Comparison of ENCODE assay signal across 1 cellular context in the genomic region with DNA sequence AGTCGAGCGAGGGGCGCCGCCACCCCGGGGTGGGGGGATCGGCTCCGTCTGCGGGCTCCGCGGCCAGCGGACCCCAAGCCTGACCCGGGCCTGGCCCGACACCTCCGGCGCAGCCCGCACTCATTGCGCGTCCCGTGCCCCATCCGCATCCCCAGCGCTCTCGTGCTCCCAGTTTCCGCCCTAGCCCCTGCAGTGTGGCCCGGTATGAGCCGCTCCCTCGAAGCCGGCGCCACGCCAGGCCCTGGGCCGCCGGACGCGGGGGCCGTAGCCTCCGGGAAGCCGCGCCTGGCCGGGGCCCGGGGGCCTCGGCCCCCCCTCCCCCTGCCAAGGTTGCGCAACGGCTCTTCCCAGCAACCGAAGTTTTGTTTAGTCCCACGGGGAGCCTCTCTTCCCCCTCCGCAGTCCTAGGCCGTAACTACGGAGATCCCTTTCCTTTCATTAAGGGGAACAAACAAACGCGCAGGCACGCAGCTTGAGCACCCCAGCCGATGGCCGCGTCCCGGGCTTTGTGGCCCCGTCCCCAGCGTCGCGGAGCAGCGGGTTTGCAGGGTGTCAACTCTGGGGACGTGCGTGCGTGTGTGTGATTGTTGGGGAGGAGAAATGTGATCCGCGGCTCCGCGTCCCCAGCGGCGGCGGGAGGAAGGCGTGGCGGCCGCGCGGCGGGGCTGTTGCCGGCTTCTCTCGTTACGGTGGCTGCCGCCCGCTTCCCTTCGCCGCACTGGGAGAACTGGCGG.
TF ChIP-seq lines count a peak whose summit lies in the region.

No MANE protein-coding gene starts in this region.

TF ChIP-seq in HepG2, 621 proteins besides CTCF, POLR2A, EP300 and RAD21 (continued from another document and continues in another):
- TF ChIP-seq, protein P1, sequence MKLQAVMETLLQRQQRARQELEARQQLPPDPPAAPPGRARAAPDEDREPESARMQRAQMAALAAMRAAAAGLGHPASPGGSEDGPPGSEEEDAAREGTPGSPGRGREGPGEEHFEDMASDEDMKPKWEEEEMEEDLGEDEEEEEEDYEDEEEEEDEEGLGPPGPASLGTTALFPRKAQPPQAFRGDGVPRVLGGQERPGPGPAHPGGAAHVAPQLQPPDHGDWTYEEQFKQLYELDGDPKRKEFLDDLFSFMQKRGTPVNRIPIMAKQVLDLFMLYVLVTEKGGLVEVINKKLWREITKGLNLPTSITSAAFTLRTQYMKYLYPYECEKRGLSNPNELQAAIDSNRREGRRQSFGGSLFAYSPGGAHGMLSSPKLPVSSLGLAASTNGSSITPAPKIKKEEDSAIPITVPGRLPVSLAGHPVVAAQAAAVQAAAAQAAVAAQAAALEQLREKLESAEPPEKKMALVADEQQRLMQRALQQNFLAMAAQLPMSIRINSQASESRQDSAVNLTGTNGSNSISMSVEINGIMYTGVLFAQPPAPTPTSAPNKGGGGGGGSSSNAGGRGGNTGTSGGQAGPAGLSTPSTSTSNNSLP (IDR thresholded peaks at IDR 0.05; ENCODE audit: low read depth, low read length) = no peak
- peak; percentile 94 for TF ChIP-seq ZNF749 (CRISPR knock-in tag; IDR thresholded peaks at IDR 0.05; ENCODE audit: borderline replicate concordance)
- TF ChIP-seq PHF5A (CRISPR knock-in tag; IDR thresholded peaks at IDR 0.05; ENCODE audit: low read depth, unreplicated experiment) = no peak
- TF ChIP-seq, protein P2, sequence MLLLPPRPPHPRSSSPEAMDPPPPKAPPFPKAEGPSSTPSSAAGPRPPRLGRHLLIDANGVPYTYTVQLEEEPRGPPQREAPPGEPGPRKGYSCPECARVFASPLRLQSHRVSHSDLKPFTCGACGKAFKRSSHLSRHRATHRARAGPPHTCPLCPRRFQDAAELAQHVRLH (CRISPR knock-in tag; IDR thresholded peaks at IDR 0.05; ENCODE audit: borderline replicate concordance, low read depth) = no peak
- TF ChIP-seq FOXA3 (CRISPR knock-in tag; IDR thresholded peaks at IDR 0.05) = no peak
- no peak for TF ChIP-seq SMAD3 (CRISPR knock-in tag; IDR thresholded peaks at IDR 0.05)
- TF ChIP-seq ZNF556 (CRISPR knock-in tag; IDR thresholded peaks at IDR 0.05; ENCODE audit: borderline replicate concordance) = no peak
- no peak for TF ChIP-seq ZSCAN29 (CRISPR knock-in tag; conservative IDR thresholded peaks at IDR 0.05)
- no peak; the same call in 1 of the 2 replicates for TF ChIP-seq ZNF274 (CRISPR knock-in tag; IDR thresholded peaks at IDR 0.05)
- no peak for TF ChIP-seq ZNF17 (CRISPR knock-in tag; IDR thresholded peaks at IDR 0.05)
- TF ChIP-seq FOSL2 (CRISPR knock-in tag; IDR thresholded peaks at IDR 0.05) = 0 out of 2 replicates have a peak, but pooled peaks have one; percentile 4
- TF ChIP-seq ZNF235 (CRISPR knock-in tag; IDR thresholded peaks at IDR 0.05; ENCODE audit: borderline replicate concordance) = 0 out of 2 replicates have a peak, but pooled peaks have one; percentile 15
- no peak for TF ChIP-seq MBNL3 (CRISPR knock-in tag; conservative IDR thresholded peaks at IDR 0.05)
- TF ChIP-seq, protein P3, sequence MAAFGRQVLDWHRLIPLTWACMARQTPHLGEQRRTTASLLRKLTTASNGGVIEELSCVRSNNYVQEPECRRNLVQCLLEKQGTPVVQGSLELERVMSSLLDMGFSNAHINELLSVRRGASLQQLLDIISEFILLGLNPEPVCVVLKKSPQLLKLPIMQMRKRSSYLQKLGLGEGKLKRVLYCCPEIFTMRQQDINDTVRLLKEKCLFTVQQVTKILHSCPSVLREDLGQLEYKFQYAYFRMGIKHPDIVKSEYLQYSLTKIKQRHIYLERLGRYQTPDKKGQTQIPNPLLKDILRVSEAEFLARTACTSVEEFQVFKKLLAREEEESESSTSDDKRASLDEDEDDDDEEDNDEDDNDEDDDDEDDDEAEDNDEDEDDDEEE (CRISPR knock-in tag; IDR thresholded peaks at IDR 0.05) = peak; percentile 19; the same call in 1 of the 2 replicates
- TF ChIP-seq ZNF703 (CRISPR knock-in tag; IDR thresholded peaks at IDR 0.05; ENCODE audit: borderline replicate concordance) = no peak; the same call in 1 of the 2 replicates
- TF ChIP-seq POGZ (CRISPR knock-in tag; IDR thresholded peaks at IDR 0.05) = 0 out of 2 replicates have a peak, but pooled peaks have one; percentile 44
- TF ChIP-seq, protein P4, sequence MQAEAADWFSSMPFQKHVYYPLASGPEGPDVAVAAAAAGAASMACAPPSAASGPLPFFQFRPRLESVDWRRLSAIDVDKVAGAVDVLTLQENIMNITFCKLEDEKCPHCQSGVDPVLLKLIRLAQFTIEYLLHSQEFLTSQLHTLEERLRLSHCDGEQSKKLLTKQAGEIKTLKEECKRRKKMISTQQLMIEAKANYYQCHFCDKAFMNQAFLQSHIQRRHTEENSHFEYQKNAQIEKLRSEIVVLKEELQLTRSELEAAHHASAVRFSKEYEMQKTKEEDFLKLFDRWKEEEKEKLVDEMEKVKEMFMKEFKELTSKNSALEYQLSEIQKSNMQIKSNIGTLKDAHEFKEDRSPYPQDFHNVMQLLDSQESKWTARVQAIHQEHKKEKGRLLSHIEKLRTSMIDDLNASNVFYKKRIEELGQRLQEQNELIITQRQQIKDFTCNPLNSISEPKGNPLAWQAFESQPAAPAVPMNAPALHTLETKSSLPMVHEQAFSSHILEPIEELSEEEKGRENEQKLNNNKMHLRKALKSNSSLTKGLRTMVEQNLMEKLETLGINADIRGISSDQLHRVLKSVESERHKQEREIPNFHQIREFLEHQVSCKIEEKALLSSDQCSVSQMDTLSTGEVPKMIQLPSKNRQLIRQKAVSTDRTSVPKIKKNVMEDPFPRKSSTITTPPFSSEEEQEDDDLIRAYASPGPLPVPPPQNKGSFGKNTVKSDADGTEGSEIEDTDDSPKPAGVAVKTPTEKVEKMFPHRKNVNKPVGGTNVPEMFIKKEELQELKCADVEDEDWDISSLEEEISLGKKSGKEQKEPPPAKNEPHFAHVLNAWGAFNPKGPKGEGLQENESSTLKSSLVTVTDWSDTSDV (CRISPR knock-in tag; IDR thresholded peaks at IDR 0.05) = no peak; the same call in 1 of the 2 replicates
- no peak for TF ChIP-seq FOXM1 (CRISPR knock-in tag; IDR thresholded peaks at IDR 0.05)
- TF ChIP-seq, protein P5, sequence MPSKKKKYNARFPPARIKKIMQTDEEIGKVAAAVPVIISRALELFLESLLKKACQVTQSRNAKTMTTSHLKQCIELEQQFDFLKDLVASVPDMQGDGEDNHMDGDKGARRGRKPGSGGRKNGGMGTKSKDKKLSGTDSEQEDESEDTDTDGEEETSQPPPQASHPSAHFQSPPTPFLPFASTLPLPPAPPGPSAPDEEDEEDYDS (CRISPR knock-in tag; IDR thresholded peaks at IDR 0.05) = no peak
- TF ChIP-seq ATAD3A (CRISPR knock-in tag; IDR thresholded peaks at IDR 0.05) = no peak
- no peak for TF ChIP-seq ZNF530 (CRISPR knock-in tag; IDR thresholded peaks at IDR 0.05; ENCODE audit: low read depth)
- TF ChIP-seq SKI (IDR thresholded peaks at IDR 0.05; ENCODE audit: partially characterized antibody) = no peak
- TF ChIP-seq, protein P6, sequence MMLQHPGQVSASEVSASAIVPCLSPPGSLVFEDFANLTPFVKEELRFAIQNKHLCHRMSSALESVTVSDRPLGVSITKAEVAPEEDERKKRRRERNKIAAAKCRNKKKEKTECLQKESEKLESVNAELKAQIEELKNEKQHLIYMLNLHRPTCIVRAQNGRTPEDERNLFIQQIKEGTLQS (CRISPR knock-in tag; IDR thresholded peaks at IDR 0.05) = no peak
- no peak for TF ChIP-seq MAFK (conservative IDR thresholded peaks at IDR 0.05 in 1 of 2, IDR thresholded peaks at IDR 0.05 in 1 of 2; ENCODE audit: low read length in 2 of 2)
- no peak for TF ChIP-seq ZNF550 (CRISPR knock-in tag; IDR thresholded peaks at IDR 0.05; ENCODE audit: borderline replicate concordance)
- TF ChIP-seq, protein P7, sequence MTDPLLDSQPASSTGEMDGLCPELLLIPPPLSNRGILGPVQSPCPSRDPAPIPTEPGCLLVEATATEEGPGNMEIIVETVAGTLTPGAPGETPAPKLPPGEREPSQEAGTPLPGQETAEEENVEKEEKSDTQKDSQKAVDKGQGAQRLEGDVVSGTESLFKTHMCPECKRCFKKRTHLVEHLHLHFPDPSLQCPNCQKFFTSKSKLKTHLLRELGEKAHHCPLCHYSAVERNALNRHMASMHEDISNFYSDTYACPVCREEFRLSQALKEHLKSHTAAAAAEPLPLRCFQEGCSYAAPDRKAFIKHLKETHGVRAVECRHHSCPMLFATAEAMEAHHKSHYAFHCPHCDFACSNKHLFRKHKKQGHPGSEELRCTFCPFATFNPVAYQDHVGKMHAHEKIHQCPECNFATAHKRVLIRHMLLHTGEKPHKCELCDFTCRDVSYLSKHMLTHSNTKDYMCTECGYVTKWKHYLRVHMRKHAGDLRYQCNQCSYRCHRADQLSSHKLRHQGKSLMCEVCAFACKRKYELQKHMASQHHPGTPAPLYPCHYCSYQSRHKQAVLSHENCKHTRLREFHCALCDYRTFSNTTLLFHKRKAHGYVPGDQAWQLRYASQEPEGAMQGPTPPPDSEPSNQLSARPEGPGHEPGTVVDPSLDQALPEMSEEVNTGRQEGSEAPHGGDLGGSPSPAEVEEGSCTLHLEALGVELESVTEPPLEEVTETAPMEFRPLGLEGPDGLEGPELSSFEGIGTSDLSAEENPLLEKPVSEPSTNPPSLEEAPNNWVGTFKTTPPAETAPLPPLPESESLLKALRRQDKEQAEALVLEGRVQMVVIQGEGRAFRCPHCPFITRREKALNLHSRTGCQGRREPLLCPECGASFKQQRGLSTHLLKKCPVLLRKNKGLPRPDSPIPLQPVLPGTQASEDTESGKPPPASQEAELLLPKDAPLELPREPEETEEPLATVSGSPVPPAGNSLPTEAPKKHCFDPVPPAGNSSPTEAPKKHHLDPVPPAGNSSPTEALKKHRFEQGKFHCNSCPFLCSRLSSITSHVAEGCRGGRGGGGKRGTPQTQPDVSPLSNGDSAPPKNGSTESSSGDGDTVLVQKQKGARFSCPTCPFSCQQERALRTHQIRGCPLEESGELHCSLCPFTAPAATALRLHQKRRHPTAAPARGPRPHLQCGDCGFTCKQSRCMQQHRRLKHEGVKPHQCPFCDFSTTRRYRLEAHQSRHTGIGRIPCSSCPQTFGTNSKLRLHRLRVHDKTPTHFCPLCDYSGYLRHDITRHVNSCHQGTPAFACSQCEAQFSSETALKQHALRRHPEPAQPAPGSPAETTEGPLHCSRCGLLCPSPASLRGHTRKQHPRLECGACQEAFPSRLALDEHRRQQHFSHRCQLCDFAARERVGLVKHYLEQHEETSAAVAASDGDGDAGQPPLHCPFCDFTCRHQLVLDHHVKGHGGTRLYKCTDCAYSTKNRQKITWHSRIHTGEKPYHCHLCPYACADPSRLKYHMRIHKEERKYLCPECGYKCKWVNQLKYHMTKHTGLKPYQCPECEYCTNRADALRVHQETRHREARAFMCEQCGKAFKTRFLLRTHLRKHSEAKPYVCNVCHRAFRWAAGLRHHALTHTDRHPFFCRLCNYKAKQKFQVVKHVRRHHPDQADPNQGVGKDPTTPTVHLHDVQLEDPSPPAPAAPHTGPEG (CRISPR knock-in tag; IDR thresholded peaks at IDR 0.05) = no peak; the same call in 1 of the 2 replicates
- TF ChIP-seq CREM (IDR thresholded peaks at IDR 0.05) = no peak
- no peak for TF ChIP-seq CREM (CRISPR knock-in tag; IDR thresholded peaks at IDR 0.05)
- no peak for TF ChIP-seq MEIS1 (CRISPR knock-in tag; IDR thresholded peaks at IDR 0.05; ENCODE audit: borderline replicate concordance)
- 0 out of 2 replicates have a peak, but pooled peaks have one; percentile 45 for TF ChIP-seq ZNF670 (CRISPR knock-in tag; IDR thresholded peaks at IDR 0.05; ENCODE audit: borderline replicate concordance)
- no peak for TF ChIP-seq ZNF605 (CRISPR knock-in tag; IDR thresholded peaks at IDR 0.05)
- TF ChIP-seq ZNF367 (CRISPR knock-in tag; IDR thresholded peaks at IDR 0.05; ENCODE audit: borderline replicate concordance) = no peak; the same call in 1 of the 2 replicates
- no peak for TF ChIP-seq ZNF567 (CRISPR knock-in tag; IDR thresholded peaks at IDR 0.05; ENCODE audit: borderline replicate concordance)
- TF ChIP-seq, protein P8, sequence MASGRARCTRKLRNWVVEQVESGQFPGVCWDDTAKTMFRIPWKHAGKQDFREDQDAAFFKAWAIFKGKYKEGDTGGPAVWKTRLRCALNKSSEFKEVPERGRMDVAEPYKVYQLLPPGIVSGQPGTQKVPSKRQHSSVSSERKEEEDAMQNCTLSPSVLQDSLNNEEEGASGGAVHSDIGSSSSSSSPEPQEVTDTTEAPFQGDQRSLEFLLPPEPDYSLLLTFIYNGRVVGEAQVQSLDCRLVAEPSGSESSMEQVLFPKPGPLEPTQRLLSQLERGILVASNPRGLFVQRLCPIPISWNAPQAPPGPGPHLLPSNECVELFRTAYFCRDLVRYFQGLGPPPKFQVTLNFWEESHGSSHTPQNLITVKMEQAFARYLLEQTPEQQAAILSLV (CRISPR knock-in tag; IDR thresholded peaks at IDR 0.05; ENCODE audit: borderline replicate concordance) = peak; percentile 72; the same call in 1 of the 2 replicates
- peak; percentile 35 for TF ChIP-seq HDAC2 (CRISPR knock-in tag; IDR thresholded peaks at IDR 0.05)
- TF ChIP-seq ZNF251 (CRISPR knock-in tag; IDR thresholded peaks at IDR 0.05) = no peak; the same call in 1 of the 2 replicates
- no peak for TF ChIP-seq ZNF350 (CRISPR knock-in tag; IDR thresholded peaks at IDR 0.05; ENCODE audit: borderline replicate concordance, low read depth)
- TF ChIP-seq ZNF737 (CRISPR knock-in tag; IDR thresholded peaks at IDR 0.05; ENCODE audit: borderline replicate concordance) = no peak
- TF ChIP-seq SIN3A (IDR thresholded peaks at IDR 0.05; ENCODE audit: borderline replicate concordance, low read depth, low read length) = no peak
- TF ChIP-seq, protein P9, sequence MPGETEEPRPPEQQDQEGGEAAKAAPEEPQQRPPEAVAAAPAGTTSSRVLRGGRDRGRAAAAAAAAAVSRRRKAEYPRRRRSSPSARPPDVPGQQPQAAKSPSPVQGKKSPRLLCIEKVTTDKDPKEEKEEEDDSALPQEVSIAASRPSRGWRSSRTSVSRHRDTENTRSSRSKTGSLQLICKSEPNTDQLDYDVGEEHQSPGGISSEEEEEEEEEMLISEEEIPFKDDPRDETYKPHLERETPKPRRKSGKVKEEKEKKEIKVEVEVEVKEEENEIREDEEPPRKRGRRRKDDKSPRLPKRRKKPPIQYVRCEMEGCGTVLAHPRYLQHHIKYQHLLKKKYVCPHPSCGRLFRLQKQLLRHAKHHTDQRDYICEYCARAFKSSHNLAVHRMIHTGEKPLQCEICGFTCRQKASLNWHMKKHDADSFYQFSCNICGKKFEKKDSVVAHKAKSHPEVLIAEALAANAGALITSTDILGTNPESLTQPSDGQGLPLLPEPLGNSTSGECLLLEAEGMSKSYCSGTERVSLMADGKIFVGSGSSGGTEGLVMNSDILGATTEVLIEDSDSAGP (CRISPR knock-in tag; IDR thresholded peaks at IDR 0.05; ENCODE audit: borderline replicate concordance) = peak; percentile 82
- no peak for TF ChIP-seq ZNF816 (CRISPR knock-in tag; IDR thresholded peaks at IDR 0.05; ENCODE audit: borderline replicate concordance)
- TF ChIP-seq, protein P10, sequence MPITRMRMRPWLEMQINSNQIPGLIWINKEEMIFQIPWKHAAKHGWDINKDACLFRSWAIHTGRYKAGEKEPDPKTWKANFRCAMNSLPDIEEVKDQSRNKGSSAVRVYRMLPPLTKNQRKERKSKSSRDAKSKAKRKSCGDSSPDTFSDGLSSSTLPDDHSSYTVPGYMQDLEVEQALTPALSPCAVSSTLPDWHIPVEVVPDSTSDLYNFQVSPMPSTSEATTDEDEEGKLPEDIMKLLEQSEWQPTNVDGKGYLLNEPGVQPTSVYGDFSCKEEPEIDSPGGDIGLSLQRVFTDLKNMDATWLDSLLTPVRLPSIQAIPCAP (CRISPR knock-in tag; IDR thresholded peaks at IDR 0.05; ENCODE audit: low read depth) = no peak
